In the genomic region with DNA sequence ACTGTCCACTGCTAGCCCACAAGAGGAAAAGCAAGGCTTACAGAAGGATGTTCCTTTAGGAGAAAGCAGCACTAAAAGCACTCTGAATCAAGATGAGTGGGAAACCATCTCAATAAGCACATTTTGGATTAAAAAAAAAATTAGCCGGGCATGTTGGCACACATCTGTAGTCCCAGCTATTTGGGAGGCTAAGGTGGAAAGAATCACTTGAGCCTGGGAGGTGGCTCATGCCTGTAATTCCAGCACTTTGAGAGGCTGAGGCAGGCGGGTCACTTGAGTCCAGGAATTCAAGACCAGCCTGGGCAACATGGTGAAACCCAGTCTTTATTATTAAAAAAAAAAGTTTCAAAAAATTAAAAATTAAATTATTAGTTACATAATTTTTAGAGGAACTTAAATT, we compare ENCODE assay signal across 39 cellular contexts. TPM values are rescaled to one million over a fixed set of nuclear protein-coding genes. Genes with fewer than 3 reads are reported as not detected.
"Had no signal": no experiment of that assay in that cellular context is flagged by ENCODE, and none has a peak within 500 bp of the region (broad histone marks: within the 10 kb centered on the region; RNA-seq: fewer than 3 reads in every experiment).

No MANE protein-coding gene starts in this region.

- FAIRE-seq: astrocyte, TTC549 had no signal

- DNase-seq: activated B cell treated with CpG ODN at 0.5 μM for 24 hours; activated CD4-positive, alpha-beta memory T cell treated with anti-CD3 and anti-CD28 coated beads for 36 hours; activated CD4-positive, alpha-beta T cell treated with anti-CD3 and anti-CD28 coated beads for 4 hours; activated CD4-positive, alpha-beta T cell treated with anti-CD3 and anti-CD28 coated beads, Interleukin-2, amount 10 ng/mL, durations not matched to agents 24 days and 14 days; activated CD4-positive, alpha-beta T cell treated with anti-CD3 and anti-CD28 coated beads, Interleukin-2, amount 50 U/mL, for 1 hour; activated CD4-positive, alpha-beta T cell treated with anti-CD3 and anti-CD28 coated beads, Interleukin-2, amount 50 U/mL, for 4 hours; activated CD4-positive, CD25-positive, alpha-beta regulatory T cell treated with anti-CD3 and anti-CD28 coated beads, Interleukin-2, amount 50 U/mL, for 72 hours; activated CD8-positive, alpha-beta memory T cell treated with anti-CD3 and anti-CD28 coated beads, Interleukin-2, amount 50 U/mL, for 4 hours; activated CD8-positive, alpha-beta T cell treated with anti-CD3 and anti-CD28 coated beads for 36 hours; activated effector memory CD4-positive, alpha-beta T cell treated with anti-CD3 and anti-CD28 coated beads, Interleukin-2, amount 50 U/mL, for 16 hours; activated gamma-delta T cell treated with Interleukin-2 at 50 U/mL for 16 hours; activated naive CD4-positive, alpha-beta T cell; activated naive CD4-positive, alpha-beta T cell treated with anti-CD3 and anti-CD28 coated beads for 36 hours; activated naive CD4-positive, alpha-beta T cell treated with anti-CD3 and anti-CD28 coated beads, Interleukin-2, amount 50 U/mL, for 16 hours; activated naive CD8-positive, alpha-beta T cell treated with anti-CD3 and anti-CD28 coated beads for 36 hours; activated T-cell treated with anti-CD3 and anti-CD28 coated beads for 4 hours; activated T-cell treated with anti-CD3 and anti-CD28 coated beads, Interleukin-2, amount 50 U/mL, for 1 hour; activated T-cell treated with anti-CD3 and anti-CD28 coated beads, Interleukin-2, amount 50 U/mL, for 4 hours; activated T-cell treated with anti-CD3 and anti-CD28 coated beads, Interleukin-2, amount 50 U/mL, for 72 hours; adrenal gland; amniotic stem cell; aorta; body of pancreas; brain microvascular endothelial cell; caudate nucleus; cerebellar nuclear complex; T-helper 1 cell; T-helper 2 cell; T-helper 9 cell had no signal

- H3K4me1 ChIP-seq: adrenal gland, body of pancreas, breast epithelium had no signal

- H3K9me3 ChIP-seq: adrenal gland, body of pancreas, breast epithelium had no signal

- ATAC-seq: activated CD8-positive, alpha-beta T cell treated with anti-CD3 and anti-CD28 coated beads for 36 hours; activated naive CD4-positive, alpha-beta T cell treated with anti-CD3 and anti-CD28 coated beads, Interleukin-2, amount 50 U/mL, for 72 hours; activated T-cell treated with anti-CD3 and anti-CD28 coated beads, Interleukin-2, amount 50 U/mL, for 4 hours; activated T-cell treated with anti-CD3 and anti-CD28 coated beads, Interleukin-2, amount 50 U/mL, for 72 hours; activated T-helper 17 cell treated with anti-CD3 and anti-CD28 coated beads, Interleukin-2, amount 50 U/mL, for 72 hours; body of pancreas had no signal

- H3K27ac ChIP-seq: adrenal gland, body of pancreas, brain microvascular endothelial cell, breast epithelium, cardiac muscle cell, VCaP had no signal

- H3K4me3 ChIP-seq: adrenal gland, body of pancreas, breast epithelium, cardiac muscle cell had no signal

- H3K36me3 ChIP-seq: adrenal gland, brain microvascular endothelial cell, breast epithelium, cardiac muscle cell had no signal

- H3K27me3 ChIP-seq: adrenal gland, body of pancreas, brain microvascular endothelial cell, breast epithelium, cardiac muscle cell had no signal

RNA-seq across cellular contexts. Expression of a gene that starts 50.5 kb away (rescaled TPM):
- total RNA-seq: activated CD4-positive, alpha-beta memory T cell treated with anti-CD3 and anti-CD28 coated beads for 36 hours; activated CD4-positive, alpha-beta T cell treated with anti-CD3 and anti-CD28 coated beads, Interleukin-2, amount 10 ng/mL, durations not matched to agents 24 days and 14 days; activated CD8-positive, alpha-beta memory T cell treated with anti-CD3 and anti-CD28 coated beads for 36 hours; activated CD8-positive, alpha-beta T cell treated with anti-CD3 and anti-CD28 coated beads for 36 hours; activated naive CD4-positive, alpha-beta T cell treated with anti-CD3 and anti-CD28 coated beads for 36 hours; activated naive CD4-positive, alpha-beta T cell treated with anti-CD3 and anti-CD28 coated beads, Interleukin-2, amount 50 U/mL, for 72 hours; activated naive CD8-positive, alpha-beta T cell treated with anti-CD3 and anti-CD28 coated beads for 36 hours; activated T-cell treated with anti-CD3 and anti-CD28 coated beads, Interleukin-2, amount 50 U/mL, for 4 hours; activated T-cell treated with anti-CD3 and anti-CD28 coated beads, Interleukin-2, amount 50 U/mL, for 72 hours; activated T-helper 1 cell treated with anti-CD3 and anti-CD28 coated beads, Interleukin-12 subunit alpha, Interleukin-12 subunit beta, Interleukin-2, Interleukin-4 antibody, amounts not matched to agents 30 ng/mL and 10 ng/mL and 1 ng/mL, durations not matched to agents 14 hours and 24 hours and 36 hours; activated T-helper 17 cell treated with anti-CD3 and anti-CD28 coated beads, Interleukin-2, amount 50 U/mL, for 72 hours; astrocyte; body of pancreas; breast epithelium; cardiac muscle cell; chondrocyte had no signal
